In the genomic region with DNA sequence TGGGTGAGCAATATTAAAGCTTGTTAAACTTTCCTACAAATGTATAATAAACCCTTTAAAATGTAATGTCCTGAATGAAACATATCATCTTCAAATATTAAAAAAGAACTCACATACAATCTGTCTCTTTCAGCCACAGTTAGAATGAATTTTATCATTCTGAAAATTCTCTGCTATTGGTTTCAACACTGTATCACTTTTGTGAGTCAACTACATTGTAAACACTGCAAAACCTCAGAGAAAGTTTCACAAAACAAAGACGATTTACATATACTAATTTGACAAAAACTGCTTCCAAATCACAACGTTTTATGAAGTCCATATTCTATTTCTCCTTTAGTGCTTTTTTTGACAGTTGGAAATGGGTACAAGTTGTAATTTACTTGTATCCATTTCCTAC, we compare ENCODE assay signal across 27 cellular contexts.
"Had no signal": no experiment of that assay in that cellular context is flagged by ENCODE, and none has a peak within 500 bp of the region (broad histone marks: within the 10 kb centered on the region; RNA-seq: fewer than 3 reads in every experiment).

No MANE protein-coding gene starts in this region.

- H3K4me3 ChIP-seq: ascending aorta, SJCRH30, SK-N-MC had no signal

- ATAC-seq: activated CD4-positive, alpha-beta T cell treated with anti-CD3 and anti-CD28 coated beads for 36 hours; activated CD4-positive, CD25-positive, alpha-beta regulatory T cell treated with anti-CD3 and anti-CD28 coated beads, Interleukin-2, amount 50 U/mL, for 24 hours; activated CD8-positive, alpha-beta T cell treated with anti-CD3 and anti-CD28 coated beads, Interleukin-2, amount 10 ng/mL, durations not matched to agents 7 days and 5 days; WTC11 had no signal

- H3K9me3 ChIP-seq: ascending aorta, SJCRH30 had no signal

- DNase-seq: activated CD4-positive, alpha-beta T cell treated with anti-CD3 and anti-CD28 coated beads for 36 hours; activated CD4-positive, alpha-beta T cell treated with anti-CD3 and anti-CD28 coated beads, Interleukin-2, amount 10 ng/mL, durations not matched to agents 7 days and 5 days; activated CD4-positive, alpha-beta T cell treated with anti-CD3 and anti-CD28 coated beads, Interleukin-2, amount 50 U/mL, for 48 hours; activated CD8-positive, alpha-beta T cell treated with anti-CD3 and anti-CD28 coated beads, Interleukin-2, amount 10 ng/mL, durations not matched to agents 7 days and 5 days; activated gamma-delta T cell; activated naive CD4-positive, alpha-beta T cell treated with Interleukin-2 at 50 U/mL for 16 hours; activated naive CD8-positive, alpha-beta T cell treated with anti-CD3 and anti-CD28 coated beads, Interleukin-2, amount 10 ng/mL, durations not matched to agents 7 days and 5 days; activated T-cell treated with anti-CD3 and anti-CD28 coated beads, Interleukin-2, amount 50 U/mL, for 24 hours; amygdala; Kasumi-1; KG1; MM.1S; NCI-H1092 treated with DMSO at 0.1 percent for 48 hours; NCI-H1417 treated with DMSO at 0.1 percent for 48 hours; NCI-H1694; NCI-H2081 treated with DMSO at 0.1 percent for 48 hours; NCI-H226; NCI-H446 treated with DMSO at 0.1 percent for 48 hours; NCI-H524 treated with DMSO at 0.1 percent for 48 hours; OCI-M1; Right ventricle myocardium superior; SJCRH30 had no signal

- H3K36me3 ChIP-seq: ascending aorta had no signal

- H3K27me3 ChIP-seq: ascending aorta, SJCRH30 had no signal

- H3K27ac ChIP-seq: ascending aorta, SJCRH30, SK-N-MC had no signal

- FAIRE-seq: TTC549 had no signal

- H3K4me1 ChIP-seq: ascending aorta, SJCRH30 had no signal
